Comparison of ENCODE assay signal across 16 cellular contexts in the genomic region with DNA sequence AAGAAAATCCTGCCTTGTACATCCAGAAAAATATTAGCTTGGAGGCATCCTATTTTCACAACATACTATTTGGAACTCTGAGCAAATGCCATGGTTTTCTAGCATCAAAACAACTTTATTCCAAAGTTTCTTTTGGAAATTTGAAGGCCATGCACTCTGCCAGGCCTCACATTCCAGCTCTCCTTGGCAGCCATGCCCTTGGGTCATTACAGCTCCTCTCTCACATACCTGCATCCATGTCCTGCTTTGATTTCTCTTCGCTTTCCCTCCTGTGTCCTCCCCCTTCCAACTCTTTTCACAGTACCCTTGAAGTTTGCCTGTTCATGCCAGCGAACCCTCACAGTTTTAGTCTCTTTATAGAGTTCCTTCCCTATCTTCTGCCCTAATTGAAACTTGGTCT.
A peak's percentile ranks its signal among the peaks of the same experiment; 100 is the strongest.
DNase-seq lines count a peak whose midpoint lies in the region; ATAC-seq and TF ChIP-seq lines count a peak whose summit lies in the region.
"Had no signal": no experiment of that assay in that cellular context is flagged by ENCODE, and none has a peak within 500 bp of the region (broad histone marks: within the 10 kb centered on the region; RNA-seq: fewer than 3 reads in every experiment).

No MANE protein-coding gene starts in this region.

- TF ChIP-seq CTCF in heart right ventricle (IDR thresholded peaks at IDR 0.05) (no peak), lower lobe of right lung (IDR thresholded peaks at IDR 0.05) (no peak), suprapubic skin (IDR thresholded peaks at IDR 0.05) (no peak), uterus (IDR thresholded peaks at IDR 0.05) (no peak)

- H3K36me3 ChIP-seq in heart right ventricle (no peaks in the 10 kb centered on the region), lower lobe of right lung (no peaks in the 10 kb centered on the region), suprapubic skin (no peaks in the 10 kb centered on the region), uterus (no peaks in the 10 kb centered on the region)

- peak overlapping the region in 8 of 10 donors; percentile 40 to 84 (median 74) for H3K27ac ChIP-seq in heart right ventricle
- H3K27ac ChIP-seq in lower lobe of right lung = peak overlapping the region; percentile 73
- H3K27ac ChIP-seq in suprapubic skin = peak overlapping the region; percentile 89
- H3K27ac ChIP-seq in uterus = peak overlapping the region; percentile 90 to 93

- TF ChIP-seq EP300 in suprapubic skin (IDR thresholded peaks at IDR 0.05) = no peak

- H3K9me3 ChIP-seq in heart right ventricle = no peaks in the 10 kb centered on the region
- no peaks in the 10 kb centered on the region for H3K9me3 ChIP-seq in lower lobe of right lung
- H3K9me3 ChIP-seq in suprapubic skin = no peaks in the 10 kb centered on the region
- no peaks in the 10 kb centered on the region for H3K9me3 ChIP-seq in uterus

- no peak for ATAC-seq in heart right ventricle
- ATAC-seq in left cardiac atrium = no peak
- no peak for ATAC-seq in lower lobe of right lung
- no peak for ATAC-seq in HG03442 (IDR thresholded peaks at IDR 0.05; ENCODE audit: unreplicated experiment)
- no peak for ATAC-seq in HG02973 (IDR thresholded peaks at IDR 0.05; ENCODE audit: unreplicated experiment)

- H3K4me3 ChIP-seq in heart right ventricle (no peak overlapping the region), lower lobe of right lung (no peak overlapping the region), suprapubic skin (no peak overlapping the region), uterus (no peak overlapping the region)

- 90 to 93% methylated on average over 2 of the region's 2 CpGs for WGBS in heart right ventricle, 2 donors
- WGBS in suprapubic skin = 94% methylated on average over 2 of the region's 2 CpGs

- H3K27me3 ChIP-seq in heart right ventricle (no peaks in the 10 kb centered on the region), lower lobe of right lung (ENCODE audit: low read depth) (no peaks in the 10 kb centered on the region), suprapubic skin (no peaks in the 10 kb centered on the region), uterus (no peaks in the 10 kb centered on the region)

- H3K4me1 ChIP-seq in heart right ventricle (peaks cover 0 to 29% (median 12%) of the 10 kb centered on the region in 9 donors), lower lobe of right lung (peaks cover 7% of the 10 kb centered on the region), suprapubic skin (peaks cover 8% of the 10 kb centered on the region), uterus (peaks cover 0 to 10% of the 10 kb centered on the region in 2 donors)

- DNase-seq in heart right ventricle (no peak), left cardiac atrium (no peak), lower lobe of right lung (no peak), suprapubic skin (ENCODE audit: low spot score in 2 of 2) (no peak), uterus (no peak), NK-92 (lab: John Stamatoyannopoulos, UW; ENCODE audit: unreplicated experiment) (no peak)
- DNase-seq: Calu3, DND-41, KBM-7, NCI-H2029, NCI-H446 treated with DMSO at 0.1 percent for 48 hours, NCI-H526 treated with DMSO at 0.1 percent for 48 hours, RPMI8226, SHP77 had no signal

- intact Hi-C loops in heart right ventricle (cut with DNase I) = no loop called here
- intact Hi-C loops in left cardiac atrium (cut with DNase I) = no loop called here
- intact Hi-C loops in lower lobe of right lung (cut with DNase I) = no loop called here
- intact Hi-C loops in uterus (cut with DNase I; ENCODE audit: low total_unique reads) = no loop called here

- TF ChIP-seq POLR2A in suprapubic skin (IDR thresholded peaks at IDR 0.05) (no peak), uterus (IDR thresholded peaks at IDR 0.05) (no peak)
